In the genomic region with DNA sequence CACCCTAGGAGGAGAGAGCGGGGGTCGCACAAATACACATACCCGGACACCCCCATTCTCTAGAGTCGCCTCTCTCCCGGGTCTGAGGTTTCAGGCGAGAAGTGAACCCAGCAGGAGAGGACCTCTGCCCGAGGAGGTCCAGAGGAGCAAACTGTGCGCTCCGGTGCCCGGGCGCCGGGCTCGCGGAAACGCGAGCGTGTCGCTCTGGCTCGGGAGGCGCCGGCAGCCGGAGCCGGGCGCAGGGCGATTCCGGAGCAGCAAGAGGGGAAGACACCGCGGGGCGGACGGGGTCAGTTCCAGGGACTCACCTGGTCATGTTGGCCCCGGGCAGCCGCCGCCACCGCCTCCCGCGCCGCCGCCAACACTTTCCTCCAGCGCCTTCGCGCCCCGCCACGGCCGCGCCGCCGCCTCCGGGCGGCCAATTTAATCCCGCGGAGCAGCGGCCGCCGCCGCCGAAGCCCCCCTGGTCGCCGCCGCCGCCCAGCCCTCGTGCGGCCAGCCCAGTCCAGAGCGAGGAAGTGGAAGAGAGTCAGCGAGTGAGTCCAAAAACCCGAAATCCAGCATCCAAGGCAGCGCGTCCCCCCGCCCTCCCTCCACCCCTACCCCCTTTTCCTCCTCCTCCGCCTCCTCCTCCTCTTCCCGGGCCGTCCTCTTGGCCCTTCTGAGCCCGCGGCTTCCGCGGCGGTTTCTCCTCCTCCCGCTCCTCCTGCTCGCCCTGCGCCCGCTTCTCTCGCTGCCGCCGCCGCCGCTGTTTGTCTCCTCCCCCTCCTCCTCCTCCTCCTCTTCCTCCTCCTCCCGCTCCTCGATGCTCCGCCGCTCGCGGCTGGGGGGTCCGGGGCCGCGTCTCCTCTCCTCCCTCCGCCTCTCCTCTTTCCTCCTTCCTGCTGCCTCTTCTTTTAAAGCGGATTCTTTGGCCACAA, we compare ENCODE assay signal across 8 cellular contexts.
A peak's percentile ranks its signal among the peaks of the same experiment; 100 is the strongest.
DNase-seq lines count a peak whose midpoint lies in the region; ATAC-seq and TF ChIP-seq lines count a peak whose summit lies in the region.

No MANE protein-coding gene starts in this region.

- H3K36me3 Mint-ChIP-seq in activated T-helper 17 cell treated with anti-CD3 and anti-CD28 coated beads, Interleukin-2, amount 50 U/mL, for 72 hours (ENCODE audit: low read depth) = no peaks in the 10 kb centered on the region

- CTCF ChIA-PET in PC-9 (lab: Charles Lee) = no interaction called here

- H3K27ac Mint-ChIP-seq in activated T-helper 17 cell treated with anti-CD3 and anti-CD28 coated beads, Interleukin-2, amount 50 U/mL, for 72 hours = no peak overlapping the region

- intact Hi-C loops in Right ventricle myocardium superior (cut with DNase I) = no loop called here
- intact Hi-C loops in PC-9 (cut with micrococcal nuclease; ENCODE audit: unreplicated experiment) = no loop called here

- BruUV-seq in PC-9 (replicated peaks; lab: Mats Ljungman, UMichigan) = no TSS peak

- no peaks in the 10 kb centered on the region for H3K9me3 ChIP-seq in PC-9 (ENCODE audit: insufficient read depth, low read depth)

- no peaks in the 10 kb centered on the region for H3K79me2 ChIP-seq in PC-9 (ENCODE audit: low read depth)

- in situ Hi-C loops in KBM-7 (cut with MboI; ENCODE audit: low pct_unique_long_range_greater_than_20kb, low sequenced_read_pairs) = no loop called here

- no peaks in the 10 kb centered on the region for H3F3A ChIP-seq in PC-9 (ENCODE audit: insufficient read depth, low read depth)

- no peaks in the 10 kb centered on the region for H3K9me2 ChIP-seq in PC-9 (ENCODE audit: insufficient read depth)

- DNase-seq in D341Med (ENCODE audit: low spot score) (peak; percentile 81), KBM-7 (peak; percentile 38), Right ventricle myocardium superior (peak; percentile 86), nucleus accumbens (lab: John Stamatoyannopoulos, UW) (peak in 53 of 56 donors; percentile 21 to 88 (median 74)), PC-9 (no peak), activated gamma-delta T cell (lab: John Stamatoyannopoulos, UW) (no peak)

- H2AFZ ChIP-seq in PC-9 = no peak overlapping the region

- no peaks in the 10 kb centered on the region for H3K9me3 Mint-ChIP-seq in activated T-helper 17 cell treated with anti-CD3 and anti-CD28 coated beads, Interleukin-2, amount 50 U/mL, for 72 hours

- no peaks in the 10 kb centered on the region for H3K27me3 ChIP-seq in PC-9 (ENCODE audit: insufficient read depth, low read depth)

- no peaks in the 10 kb centered on the region for H3K36me3 ChIP-seq in PC-9 (ENCODE audit: low read depth)

- H3K27me3 Mint-ChIP-seq in activated T-helper 17 cell treated with anti-CD3 and anti-CD28 coated beads, Interleukin-2, amount 50 U/mL, for 72 hours = peaks cover 34% of the 10 kb centered on the region

- H4K20me1 ChIP-seq in PC-9 (ENCODE audit: insufficient read depth) = no peaks in the 10 kb centered on the region

- H3K4me1 ChIP-seq in PC-9 (replicated peaks; ENCODE audit: insufficient read depth) = no peaks in the 10 kb centered on the region

- no peak overlapping the region for H3K27ac ChIP-seq in PC-9

- no peak overlapping the region for H3K4me2 ChIP-seq in PC-9

- peak overlapping the region; percentile 45 for H3K4me3 Mint-ChIP-seq in activated T-helper 17 cell treated with anti-CD3 and anti-CD28 coated beads, Interleukin-2, amount 50 U/mL, for 72 hours

- H3K4me3 ChIP-seq in PC-9 = no peak overlapping the region

- no peak for ATAC-seq in activated T-helper 17 cell treated with anti-CD3 and anti-CD28 coated beads, Interleukin-2, amount 50 U/mL, for 72 hours (replicated peaks)
- ATAC-seq in Right ventricle myocardium superior (ENCODE audit: poor library complexity) (peak; percentile 90), HG02571 (IDR thresholded peaks at IDR 0.05; ENCODE audit: unreplicated experiment) (no peak)

- no peaks in the 10 kb centered on the region for H3K4me1 Mint-ChIP-seq in activated T-helper 17 cell treated with anti-CD3 and anti-CD28 coated beads, Interleukin-2, amount 50 U/mL, for 72 hours

- no peak for TF ChIP-seq CTCF in PC-9 (conservative IDR thresholded peaks at IDR 0.05)

- POLR2A ChIA-PET in PC-9 (lab: Charles Lee; ENCODE audit: unreplicated experiment) = no interaction called here

Comparison
In these comparisons a context has a peak if more than half of its experiments do, and no peak if none do; other contexts are left out.
1. DNase-seq: peak in D341Med (single experiment), KBM-7 (single experiment), Right ventricle myocardium superior (single experiment) and nucleus accumbens (53 of 56); none in PC-9 (0 of 2) and activated gamma-delta T cell (single experiment).